Comparison of ENCODE assay signal across 11 cellular contexts in the genomic region with DNA sequence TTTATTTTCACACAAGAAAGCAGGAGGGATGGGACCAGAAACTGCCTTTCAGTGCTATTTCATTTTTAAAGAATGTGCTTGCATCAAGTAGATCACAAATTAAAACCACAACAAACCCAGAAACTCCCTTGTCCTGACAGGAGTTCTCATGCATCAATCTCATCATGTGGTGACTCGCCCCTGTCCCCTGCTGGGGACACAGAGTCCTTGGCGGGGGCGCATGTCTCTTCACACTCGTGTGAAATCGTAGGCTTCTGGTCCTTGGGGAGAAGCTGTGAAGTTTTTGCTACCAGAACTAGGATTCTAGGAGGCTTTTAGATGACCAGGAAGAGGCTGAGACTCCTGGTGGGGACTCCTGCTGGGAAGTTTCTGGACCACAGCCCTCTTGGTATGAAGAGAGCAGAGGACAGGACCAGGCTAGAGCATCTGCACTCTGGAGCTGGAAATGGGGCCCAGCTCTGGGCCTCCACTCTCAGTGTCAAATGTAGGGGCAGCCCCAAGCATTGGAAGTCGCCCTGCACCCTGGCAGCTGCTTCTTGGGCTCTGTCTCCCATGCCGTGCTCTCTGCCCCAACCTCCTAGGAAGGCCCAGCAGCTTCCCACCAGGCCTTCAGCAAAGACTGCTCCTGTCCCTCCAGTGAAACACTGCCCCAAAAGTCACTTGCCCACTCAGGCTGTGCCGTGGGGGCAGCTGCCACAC.
A peak's percentile ranks its signal among the peaks of the same experiment; 100 is the strongest.
DNase-seq lines count a peak whose midpoint lies in the region; ATAC-seq and TF ChIP-seq lines count a peak whose summit lies in the region.
"Had no signal": no experiment of that assay in that cellular context is flagged by ENCODE, and none has a peak within 500 bp of the region (broad histone marks: within the 10 kb centered on the region; RNA-seq: fewer than 3 reads in every experiment).

No MANE protein-coding gene starts in this region.

- H3K4me3 Mint-ChIP-seq in stimulated activated memory B cell treated with anti-CD40 and anti-IgM and Interleukin-4, amounts not matched to agents 10 μg/mL and 1 μg/mL and 100 μg/mL, for 72 hours = no peak overlapping the region
- no peak overlapping the region for H3K4me3 Mint-ChIP-seq in activated T-cell treated with anti-CD3 and anti-CD28 coated beads, Interleukin-2, amount 50 U/mL, for 24 hours
- H3K4me3 Mint-ChIP-seq: mesothelial cell of epicardium had no signal

- H3K27ac Mint-ChIP-seq in stimulated activated memory B cell treated with anti-CD40 and anti-IgM and Interleukin-4, amounts not matched to agents 10 μg/mL and 1 μg/mL and 100 μg/mL, for 72 hours = no peak overlapping the region
- no peak overlapping the region for H3K27ac Mint-ChIP-seq in activated T-cell treated with anti-CD3 and anti-CD28 coated beads, Interleukin-2, amount 50 U/mL, for 24 hours
- H3K27ac Mint-ChIP-seq: mesothelial cell of epicardium had no signal

- peak; percentile 46 for DNase-seq in activated CD4-positive, alpha-beta T cell treated with anti-CD3 and anti-CD28 coated beads for 48 hours
- DNase-seq in activated CD4-positive, alpha-beta T cell treated with anti-CD3 and anti-CD28 coated beads for 4 hours = no peak
- DNase-seq in epithelial cell of esophagus (ENCODE audit: low read depth) = peak; percentile 33
- DNase-seq in activated T-cell treated with anti-CD3 and anti-CD28 coated beads, Interleukin-2, amount 50 U/mL, for 24 hours = no peak
- DNase-seq: NCI-H1436 had no signal

- peaks cover 13% of the 10 kb centered on the region for H3K4me1 Mint-ChIP-seq in stimulated activated memory B cell treated with anti-CD40 and anti-IgM and Interleukin-4, amounts not matched to agents 10 μg/mL and 1 μg/mL and 100 μg/mL, for 72 hours
- peaks cover 11% of the 10 kb centered on the region for H3K4me1 Mint-ChIP-seq in activated T-cell treated with anti-CD3 and anti-CD28 coated beads, Interleukin-2, amount 50 U/mL, for 24 hours (ENCODE audit: low read depth)

- H3K4me3 ChIP-seq in epithelial cell of esophagus (ENCODE audit: low read length) = no peak overlapping the region
- H3K4me3 ChIP-seq: BLaER1 had no signal

- no peaks in the 10 kb centered on the region for H3K36me3 Mint-ChIP-seq in stimulated activated memory B cell treated with anti-CD40 and anti-IgM and Interleukin-4, amounts not matched to agents 10 μg/mL and 1 μg/mL and 100 μg/mL, for 72 hours
- H3K36me3 Mint-ChIP-seq in activated T-cell treated with anti-CD3 and anti-CD28 coated beads, Interleukin-2, amount 50 U/mL, for 24 hours (ENCODE audit: low read depth) = no peaks in the 10 kb centered on the region
- H3K36me3 Mint-ChIP-seq: mesothelial cell of epicardium had no signal

- peaks cover 3% of the 10 kb centered on the region for H3K9me3 Mint-ChIP-seq in stimulated activated memory B cell treated with anti-CD40 and anti-IgM and Interleukin-4, amounts not matched to agents 10 μg/mL and 1 μg/mL and 100 μg/mL, for 72 hours
- H3K9me3 Mint-ChIP-seq in activated T-cell treated with anti-CD3 and anti-CD28 coated beads, Interleukin-2, amount 50 U/mL, for 24 hours = peaks cover 8% of the 10 kb centered on the region
- H3K9me3 Mint-ChIP-seq: mesothelial cell of epicardium had no signal

- ATAC-seq in HG03432 (IDR thresholded peaks at IDR 0.05; ENCODE audit: unreplicated experiment) (peak; percentile 68), HG03460 (IDR thresholded peaks at IDR 0.05; ENCODE audit: unreplicated experiment) (no peak), HG02973 (IDR thresholded peaks at IDR 0.05; ENCODE audit: unreplicated experiment) (no peak)
- peak; percentile 9 for ATAC-seq in stimulated activated memory B cell treated with anti-CD40 and anti-IgM and Interleukin-4, amounts not matched to agents 10 μg/mL and 1 μg/mL and 100 μg/mL, for 72 hours

- TF ChIP-seq CTCF in epithelial cell of esophagus (IDR thresholded peaks at IDR 0.05; ENCODE audit: insufficient read depth, low read depth, low read length, missing control alignments) = no peak

- H3K27me3 Mint-ChIP-seq in stimulated activated memory B cell treated with anti-CD40 and anti-IgM and Interleukin-4, amounts not matched to agents 10 μg/mL and 1 μg/mL and 100 μg/mL, for 72 hours = peaks cover 9% of the 10 kb centered on the region
- H3K27me3 Mint-ChIP-seq in activated T-cell treated with anti-CD3 and anti-CD28 coated beads, Interleukin-2, amount 50 U/mL, for 24 hours = peaks cover 17% of the 10 kb centered on the region

Comparison
In these comparisons a context has a peak if more than half of its experiments do, and no peak if none do; other contexts are left out.
1. DNase-seq: peak in activated CD4-positive, alpha-beta T cell treated with anti-CD3 and anti-CD28 coated beads for 48 hours (single experiment) and epithelial cell of esophagus (single experiment); none in activated CD4-positive, alpha-beta T cell treated with anti-CD3 and anti-CD28 coated beads for 4 hours (0 of 2) and activated T-cell treated with anti-CD3 and anti-CD28 coated beads, Interleukin-2, amount 50 U/mL, for 24 hours (single experiment).
2. ATAC-seq: peak in HG03432 (single experiment) and stimulated activated memory B cell treated with anti-CD40 and anti-IgM and Interleukin-4, amounts not matched to agents 10 μg/mL and 1 μg/mL and 100 μg/mL, for 72 hours (single experiment); none in HG03460 (single experiment) and HG02973 (single experiment).